Comparison of ENCODE assay signal across 8 cellular contexts in genomic region chr13:50511877-50512332, GRCh38.
DNase-seq lines count a peak whose midpoint lies in the region; ATAC-seq and TF ChIP-seq lines count a peak whose summit lies in the region.

No MANE protein-coding gene starts in this region.

- no peaks in the 10 kb centered on the region for H3K27me3 ChIP-seq in CD4-positive, alpha-beta T cell (ENCODE audit: control insufficient read depth, insufficient read depth, low read length)
- H3K27me3 ChIP-seq in MG63 (no peaks in the 10 kb centered on the region), endocrine pancreas (ENCODE audit: control insufficient read depth, insufficient read depth, low read length) (no peaks in the 10 kb centered on the region), stomach (no peaks in the 10 kb centered on the region)

- 66 to 77% (median 70%) methylated on average over 4 of the region's 4 CpGs for WGBS in stomach, 5 donors

- no peak for TF ChIP-seq EP300 in stomach (IDR thresholded peaks at IDR 0.05)

- no peak for DNase-seq in CD4-positive, alpha-beta T cell
- DNase-seq in MG63 (no peak), stomach (no peak), GM03348 (ENCODE audit: low spot score) (no peak), progenitor cell of endocrine pancreas (ENCODE audit: low spot score, unreplicated experiment) (no peak)
- DNase-seq in activated CD4-positive, alpha-beta T cell treated with anti-CD3 and anti-CD28 coated beads, Interleukin-2, amount 10 ng/mL, durations not matched to agents 7 days and 5 days, result no peak

- intact Hi-C loops in CD4-positive, alpha-beta T cell (cut with DNase I, micrococcal nuclease), result loop anchor here in 1 of 2 experiments (10.0 kb wide), 1 partner anchor 427 kb away; no protein-coding TSS in a partner anchor
- intact Hi-C loops in stomach (cut with DNase I; ENCODE audit: low total_unique reads), result no loop called here

- H3K9me3 ChIP-seq in CD4-positive, alpha-beta T cell (ENCODE audit: control insufficient read depth, low read length), result no peaks in the 10 kb centered on the region
- H3K9me3 ChIP-seq in MG63, result no peaks in the 10 kb centered on the region
- H3K9me3 ChIP-seq in endocrine pancreas (ENCODE audit: control insufficient read depth, low read length), result no peaks in the 10 kb centered on the region
- peaks cover 0 to 5% (median 2%) of the 10 kb centered on the region in 4 donors for H3K9me3 ChIP-seq in stomach

- no peak for TF ChIP-seq CTCF in CD4-positive, alpha-beta T cell (IDR thresholded peaks at IDR 0.05)
- TF ChIP-seq CTCF in stomach (IDR thresholded peaks at IDR 0.05) (no peak), progenitor cell of endocrine pancreas (IDR thresholded peaks at IDR 0.05; ENCODE audit: unreplicated experiment) (no peak)

- no peaks in the 10 kb centered on the region for H3K36me3 Mint-ChIP-seq in CD4-positive, alpha-beta T cell (ENCODE audit: low read depth)
- H3K36me3 Mint-ChIP-seq in progenitor cell of endocrine pancreas (ENCODE audit: insufficient read depth), result peaks cover 3% of the 10 kb centered on the region
- H3K36me3 Mint-ChIP-seq in activated CD4-positive, alpha-beta T cell treated with anti-CD3 and anti-CD28 coated beads, Interleukin-2, amount 10 ng/mL, durations not matched to agents 7 days and 5 days (ENCODE audit: low read depth), result peaks cover 2% of the 10 kb centered on the region

- peak overlapping the region; percentile 30; the same call in 1 of the 2 replicates for H3K4me3 ChIP-seq in MG63
- H3K4me3 ChIP-seq in endocrine pancreas (ENCODE audit: control insufficient read depth, insufficient read depth, low read length), result peak overlapping the region; percentile 34
- peak overlapping the region in 2 of 4 donors; percentile 32 for H3K4me3 ChIP-seq in stomach

- no peak overlapping the region for H3K4me3 Mint-ChIP-seq in CD4-positive, alpha-beta T cell
- no peak overlapping the region for H3K4me3 Mint-ChIP-seq in progenitor cell of endocrine pancreas (ENCODE audit: low read depth)
- H3K4me3 Mint-ChIP-seq in activated CD4-positive, alpha-beta T cell treated with anti-CD3 and anti-CD28 coated beads, Interleukin-2, amount 10 ng/mL, durations not matched to agents 7 days and 5 days, result no peak overlapping the region

- no peaks in the 10 kb centered on the region for H3K4me1 Mint-ChIP-seq in CD4-positive, alpha-beta T cell (ENCODE audit: low read depth)
- H3K4me1 Mint-ChIP-seq in progenitor cell of endocrine pancreas (ENCODE audit: low read depth), result peaks cover 7% of the 10 kb centered on the region
- H3K4me1 Mint-ChIP-seq in activated CD4-positive, alpha-beta T cell treated with anti-CD3 and anti-CD28 coated beads, Interleukin-2, amount 10 ng/mL, durations not matched to agents 7 days and 5 days, result no peaks in the 10 kb centered on the region

- no peak for TF ChIP-seq POLR2A in stomach (IDR thresholded peaks at IDR 0.05)

- H3K9me3 Mint-ChIP-seq in CD4-positive, alpha-beta T cell, result no peaks in the 10 kb centered on the region
- H3K9me3 Mint-ChIP-seq in progenitor cell of endocrine pancreas (ENCODE audit: low read depth), result peaks cover 6% of the 10 kb centered on the region
- peaks cover 2% of the 10 kb centered on the region for H3K9me3 Mint-ChIP-seq in activated CD4-positive, alpha-beta T cell treated with anti-CD3 and anti-CD28 coated beads, Interleukin-2, amount 10 ng/mL, durations not matched to agents 7 days and 5 days

- CTCF ChIA-PET in CD4-positive, alpha-beta T cell (lab: Charles Lee), result interaction anchor here (0.5 to 1.2 kb wide), 2 partner anchors 513 to 514 kb away, joined by 3 read pairs; no protein-coding TSS in a partner anchor
- CTCF ChIA-PET in activated CD4-positive, alpha-beta T cell treated with anti-CD3 and anti-CD28 coated beads, Interleukin-2, amount 10 ng/mL, durations not matched to agents 7 days and 5 days (lab: Charles Lee), result interaction anchor here (0.8 to 1.8 kb wide), 2 partner anchors 151 to 400 kb away, joined by 3 to 4 read pairs; no protein-coding TSS in a partner anchor

- H3K36me3 ChIP-seq in MG63 (no peaks in the 10 kb centered on the region), endocrine pancreas (ENCODE audit: control insufficient read depth, insufficient read depth, low read length) (no peaks in the 10 kb centered on the region), stomach (no peaks in the 10 kb centered on the region)

- H3K4me1 ChIP-seq in endocrine pancreas (ENCODE audit: control insufficient read depth, insufficient read depth, low read length), result peaks cover 10% of the 10 kb centered on the region
- H3K4me1 ChIP-seq in stomach, result peaks cover 9 to 26% (median 19%) of the 10 kb centered on the region in 4 donors

- H3K27me3 Mint-ChIP-seq in CD4-positive, alpha-beta T cell, result no peaks in the 10 kb centered on the region
- no peaks in the 10 kb centered on the region for H3K27me3 Mint-ChIP-seq in progenitor cell of endocrine pancreas
- peaks cover 4% of the 10 kb centered on the region for H3K27me3 Mint-ChIP-seq in activated CD4-positive, alpha-beta T cell treated with anti-CD3 and anti-CD28 coated beads, Interleukin-2, amount 10 ng/mL, durations not matched to agents 7 days and 5 days

- no peak overlapping the region for H3K27ac ChIP-seq in CD4-positive, alpha-beta T cell (ENCODE audit: low read depth, low read length)
- H3K27ac ChIP-seq in stomach, result peak overlapping the region; percentile 48 to 80 (median 72)

- H3K9ac ChIP-seq in endocrine pancreas (ENCODE audit: control insufficient read depth, insufficient read depth, low read length), result no peak overlapping the region

- POLR2A ChIA-PET in CD4-positive, alpha-beta T cell (lab: Charles Lee), result interaction anchor here (0.6 to 1.5 kb wide), 5 partner anchors 202 to 576 kb away, joined by 3 to 4 read pairs (median 3); partner anchors contain the start of gene SPRYD7
- POLR2A ChIA-PET in activated CD4-positive, alpha-beta T cell treated with anti-CD3 and anti-CD28 coated beads, Interleukin-2, amount 10 ng/mL, durations not matched to agents 7 days and 5 days (lab: Charles Lee), result interaction anchor here (0.6 kb wide), 1 partner anchor 431 kb away, joined by 4 read pairs; no protein-coding TSS in a partner anchor

- no peak overlapping the region for H3K27ac Mint-ChIP-seq in CD4-positive, alpha-beta T cell
- no peak overlapping the region for H3K27ac Mint-ChIP-seq in progenitor cell of endocrine pancreas
- H3K27ac Mint-ChIP-seq in activated CD4-positive, alpha-beta T cell treated with anti-CD3 and anti-CD28 coated beads, Interleukin-2, amount 10 ng/mL, durations not matched to agents 7 days and 5 days, result no peak overlapping the region

- peak; percentile 61 for ATAC-seq in CD4-positive, alpha-beta T cell (ENCODE audit: poor library complexity)
- peak; percentile 61 for ATAC-seq in GM21529 (IDR thresholded peaks at IDR 0.05; ENCODE audit: unreplicated experiment)
